In the genomic region with DNA sequence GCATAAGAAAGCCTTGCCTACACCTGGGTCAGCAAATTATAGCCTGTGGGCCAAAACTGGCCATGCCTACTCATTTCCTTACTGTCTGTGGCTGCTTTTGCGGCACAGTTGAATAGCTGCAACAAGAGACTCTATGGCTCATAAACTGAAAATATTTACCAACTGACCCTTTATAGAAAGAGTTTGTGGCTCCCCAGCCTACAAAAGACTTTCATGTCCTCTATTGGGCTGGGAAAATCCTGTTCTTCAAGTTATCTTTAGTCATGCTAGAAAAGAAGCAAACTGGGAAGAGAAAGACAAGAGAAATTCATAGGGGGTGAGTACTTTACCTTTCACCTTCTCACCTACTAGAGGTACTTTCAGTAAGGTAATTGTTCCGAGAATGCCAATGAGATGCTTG, we compare ENCODE assay signal across 10 cellular contexts.
DNase-seq lines count a peak whose midpoint lies in the region; FAIRE-seq and TF ChIP-seq lines count a peak whose summit lies in the region.
"Had no signal": no experiment of that assay in that cellular context is flagged by ENCODE, and none has a peak within 500 bp of the region (broad histone marks: within the 10 kb centered on the region; RNA-seq: fewer than 3 reads in every experiment).

No MANE protein-coding gene starts in this region.

- H3K27me3 ChIP-seq in GM23248 (replicated peaks; ENCODE audit: insufficient read depth) (no peaks in the 10 kb centered on the region), keratinocyte (ENCODE audit: control insufficient read depth, extremely low read depth, insufficient read depth, low read length) (no peaks in the 10 kb centered on the region), Karpas-422 (ENCODE audit: low read length) (no peaks in the 10 kb centered on the region)

- no peak for TF ChIP-seq CTCF in keratinocyte (optimal IDR thresholded peaks at IDR 0.05 in 1 of 3, IDR thresholded peaks at IDR 0.05 in 1 of 3, conservative IDR thresholded peaks at IDR 0.05 in 1 of 3; ENCODE audit: extremely low read depth in 1 of 3, insufficient read depth in 2 of 3, low read length in 3 of 3)

- WGBS in GM23248 (ENCODE audit: low coverage in 1 of 2, low lambda C conversion rate in 2 of 2, missing lambda C conversion rate in 2 of 2), 2 experiments: 38 to 60% methylated on average over 2 of the region's 2 CpGs

- peak overlapping the region; percentile 61 for H3K4me2 ChIP-seq in GM23248 (ENCODE audit: unreplicated experiment)
- H3K4me2 ChIP-seq in keratinocyte (ENCODE audit: control insufficient read depth, extremely low read depth, insufficient read depth, low read depth, low read length): peak overlapping the region; percentile 63
- no peak overlapping the region for H3K4me2 ChIP-seq in Karpas-422 (ENCODE audit: low read depth, low read length, poor library complexity, severe bottlenecking)

- FAIRE-seq in GM18507 (lab: Jason Lieb, UNC): peak; percentile 64
- FAIRE-seq in keratinocyte (lab: Jason Lieb, UNC): peak; percentile 69
- FAIRE-seq: colon had no signal

- in situ Hi-C loops in GM23248 (cut with MboI): no loop called here

- H3K36me3 ChIP-seq in GM23248 (ENCODE audit: low read depth): peaks cover under 1% of the 10 kb centered on the region; the same call in 1 of the 2 replicates
- no peaks in the 10 kb centered on the region for H3K36me3 ChIP-seq in keratinocyte (ENCODE audit: control insufficient read depth in 2 of 2, extremely low read depth in 1 of 2, insufficient read depth in 2 of 2, low read length in 2 of 2)
- no peaks in the 10 kb centered on the region for H3K36me3 ChIP-seq in Karpas-422 (ENCODE audit: insufficient read depth, low read length)

- peak; percentile 9 for DNase-seq in GM18507 (ENCODE audit: extremely low spot score, insufficient read length, low read depth)
- DNase-seq in GM23248: peak; percentile 57
- DNase-seq in HT1080 (ENCODE audit: low read depth): peak; percentile 17
- DNase-seq in keratinocyte (ENCODE audit: low read depth, low spot score): no peak
- DNase-seq in kidney glomerular epithelial cell (lab: John Stamatoyannopoulos, UW): no peak
- DNase-seq in OCI-M1 (lab: John Stamatoyannopoulos, UW): no peak
- no peak for DNase-seq in GOT3 (lab: John Stamatoyannopoulos, UW)
- no peak for DNase-seq in Karpas-422
- DNase-seq: NCI-H1092 treated with DMSO at 0.1 percent for 48 hours had no signal

- H3K4me3 ChIP-seq in GM23248 (peak overlapping the region; percentile 21; the same call in 1 of the 2 replicates), keratinocyte (ENCODE audit: control insufficient read depth in 2 of 3, extremely low read depth in 1 of 3, insufficient read depth in 2 of 3, low read depth in 1 of 3, low read length in 3 of 3) (no peak overlapping the region), Karpas-422 (ENCODE audit: low read length) (no peak overlapping the region)

- H3K27ac ChIP-seq in GM23248: peak overlapping the region; percentile 56
- peak overlapping the region; percentile 68 for H3K27ac ChIP-seq in keratinocyte (ENCODE audit: control insufficient read depth, insufficient read depth, low read length)
- H3K27ac ChIP-seq in Karpas-422 (ENCODE audit: low read length): no peak overlapping the region

- dilution Hi-C loops in keratinocyte (cut with MboI; ENCODE audit: extremely low pct_ligation_motif_present, low sequenced_read_pairs): no loop called here

- peak overlapping the region; percentile 2; the same call in 1 of the 2 replicates for H3K9ac ChIP-seq in GM23248
- H3K9ac ChIP-seq in keratinocyte (ENCODE audit: control insufficient read depth, extremely low read depth, insufficient read depth, low read length): peak overlapping the region; percentile 40
- no peak overlapping the region for H3K9ac ChIP-seq in Karpas-422 (ENCODE audit: low read length)

- H4K20me1 ChIP-seq in GM23248 (ENCODE audit: insufficient read depth) (no peaks in the 10 kb centered on the region), keratinocyte (ENCODE audit: control insufficient read depth, extremely low read depth, insufficient read depth, low read length) (no peaks in the 10 kb centered on the region), Karpas-422 (ENCODE audit: insufficient read depth, low read depth, low read length) (no peaks in the 10 kb centered on the region)

- peaks cover 27% of the 10 kb centered on the region for H3F3A ChIP-seq in GM23248 (ENCODE audit: insufficient read depth)

- peaks cover 2% of the 10 kb centered on the region for H3K9me1 ChIP-seq in keratinocyte (ENCODE audit: control insufficient read depth, extremely low read depth, insufficient read depth, low read length)

- H3K9me3 ChIP-seq in GM23248 (ENCODE audit: low read depth) (no peaks in the 10 kb centered on the region), keratinocyte (ENCODE audit: control insufficient read depth, low read depth, low read length) (no peaks in the 10 kb centered on the region), Karpas-422 (ENCODE audit: low read length) (no peaks in the 10 kb centered on the region)

- H2AFZ ChIP-seq in GM23248 (no peak overlapping the region), keratinocyte (ENCODE audit: control insufficient read depth, low read length) (no peak overlapping the region), Karpas-422 (ENCODE audit: low read length) (no peak overlapping the region)

- H3K9me2 ChIP-seq in GM23248 (ENCODE audit: insufficient read depth) (no peaks in the 10 kb centered on the region), Karpas-422 (replicated peaks; ENCODE audit: insufficient read depth, low read length) (no peaks in the 10 kb centered on the region)

- H3K79me2 ChIP-seq in GM23248 (ENCODE audit: insufficient read depth) (no peaks in the 10 kb centered on the region), keratinocyte (ENCODE audit: control insufficient read depth, insufficient read depth, low read length) (no peaks in the 10 kb centered on the region), Karpas-422 (ENCODE audit: low read length) (no peaks in the 10 kb centered on the region)

- peaks cover 46% of the 10 kb centered on the region for H3K4me1 ChIP-seq in GM23248 (ENCODE audit: insufficient read depth)
- H3K4me1 ChIP-seq in keratinocyte (ENCODE audit: control insufficient read depth, extremely low read depth, insufficient read depth, low read length): peaks cover 37% of the 10 kb centered on the region
- H3K4me1 ChIP-seq in Karpas-422 (ENCODE audit: low read length): peaks cover 5% of the 10 kb centered on the region; the same call in 1 of the 2 replicates

Comparison
In these comparisons a context has a peak if more than half of its experiments do, and no peak if none do; other contexts are left out.
1. DNase-seq: peak in GM18507 (single experiment), GM23248 (single experiment) and HT1080 (single experiment); none in keratinocyte (single experiment), kidney glomerular epithelial cell (single experiment), OCI-M1 (single experiment), GOT3 (single experiment) and Karpas-422 (single experiment).